Comparison of ENCODE assay signal across 1 cellular context in genomic region chr7:28410628-28411578, GRCh38.
TF ChIP-seq lines count a peak whose summit lies in the region.

No MANE protein-coding gene starts in this region.

TF ChIP-seq in HEK293, 187 proteins besides CTCF, POLR2A, EP300 and RAD21 (continued from another document):
- TF ChIP-seq ZNF639 (tag by site-specific recombination; IDR thresholded peaks at IDR 0.05) = 0 out of 2 replicates have a peak, but pooled peaks have one; percentile 34
- peak; percentile 56; the same call in 1 of the 2 replicates for TF ChIP-seq ZBTB17 (tag by site-specific recombination; IDR thresholded peaks at IDR 0.05)
- TF ChIP-seq ZNF175 (tag by site-specific recombination; IDR thresholded peaks at IDR 0.05) = no peak
- peak; percentile 84 for TF ChIP-seq ZBTB21 (tag by site-specific recombination; IDR thresholded peaks at IDR 0.05)
- peak; percentile 97 for TF ChIP-seq ZBTB48 (tag by site-specific recombination; IDR thresholded peaks at IDR 0.05)
- no peak for TF ChIP-seq SALL2 (tag by site-specific recombination; IDR thresholded peaks at IDR 0.05; ENCODE audit: borderline replicate concordance)
- peak; percentile 82 for TF ChIP-seq OSR2 (tag by site-specific recombination; IDR thresholded peaks at IDR 0.05)
- TF ChIP-seq BCL11A (tag by site-specific recombination; IDR thresholded peaks at IDR 0.05; ENCODE audit: low read depth) = no peak
- peak; percentile 83 for TF ChIP-seq KLF17 (tag by site-specific recombination; IDR thresholded peaks at IDR 0.05)
- peak; percentile 83 for TF ChIP-seq ZNF843 (tag by site-specific recombination; IDR thresholded peaks at IDR 0.05)
- no peak for TF ChIP-seq ZSCAN23 (tag by site-specific recombination; IDR thresholded peaks at IDR 0.05)
- TF ChIP-seq ZNF76 (tag by site-specific recombination; IDR thresholded peaks at IDR 0.05; ENCODE audit: borderline replicate concordance, low read depth) = no peak
- TF ChIP-seq ZNF677 (tag by site-specific recombination; IDR thresholded peaks at IDR 0.05) = no peak
- TF ChIP-seq ZNF610 (tag by site-specific recombination; IDR thresholded peaks at IDR 0.05; ENCODE audit: borderline replicate concordance) = 0 out of 2 replicates have a peak, but pooled peaks have one; percentile 25
- peak; percentile 85 for TF ChIP-seq ZIC2 (tag by site-specific recombination; IDR thresholded peaks at IDR 0.05)
- TF ChIP-seq ZSCAN16 (tag by site-specific recombination; IDR thresholded peaks at IDR 0.05) = 0 out of 2 replicates have a peak, but pooled peaks have one; percentile 25
- peak; percentile 79 for TF ChIP-seq OVOL3 (tag by site-specific recombination; IDR thresholded peaks at IDR 0.05)
- TF ChIP-seq ELK4 (IDR thresholded peaks at IDR 0.05; ENCODE audit: borderline replicate concordance, low read depth, low read length) = no peak
- no peak for TF ChIP-seq ZNF768 (tag by site-specific recombination; IDR thresholded peaks at IDR 0.05)
- no peak for TF ChIP-seq ZBTB44 (tag by site-specific recombination; IDR thresholded peaks at IDR 0.05)
- no peak for TF ChIP-seq ZNF654 (tag by site-specific recombination; IDR thresholded peaks at IDR 0.05; ENCODE audit: low read depth)
- peak; percentile 85 for TF ChIP-seq ZXDB (tag by site-specific recombination; IDR thresholded peaks at IDR 0.05)
- TF ChIP-seq ATF2 (tag by site-specific recombination; IDR thresholded peaks at IDR 0.05; ENCODE audit: low read depth) = peak; percentile 98
- peak; percentile 60 for TF ChIP-seq ZBTB20 (tag by site-specific recombination; IDR thresholded peaks at IDR 0.05)
- TF ChIP-seq ZFHX2 (tag by site-specific recombination; conservative IDR thresholded peaks at IDR 0.05) = peak; percentile 88
- TF ChIP-seq ZBTB8A (tag by site-specific recombination; IDR thresholded peaks at IDR 0.05) = peak; percentile 47
- peak; percentile 90 for TF ChIP-seq KLF9 (tag by site-specific recombination; IDR thresholded peaks at IDR 0.05; ENCODE audit: low read depth)
- TF ChIP-seq ZNF350 (tag by site-specific recombination; IDR thresholded peaks at IDR 0.05) = no peak
- TF ChIP-seq ZNF366 (tag by site-specific recombination; conservative IDR thresholded peaks at IDR 0.05) = peak; percentile 75
- peak; percentile 92 for TF ChIP-seq SP7 (tag by site-specific recombination; IDR thresholded peaks at IDR 0.05)
- TF ChIP-seq SP2 (tag by site-specific recombination; IDR thresholded peaks at IDR 0.05) = peak; percentile 57
- peak; percentile 69 for TF ChIP-seq PRDM10 (tag by site-specific recombination; IDR thresholded peaks at IDR 0.05)
- peak; percentile 95 for TF ChIP-seq ZNF629 (tag by site-specific recombination; IDR thresholded peaks at IDR 0.05)
- no peak for TF ChIP-seq ZSCAN30 (tag by site-specific recombination; IDR thresholded peaks at IDR 0.05)
- peak; percentile 81 for TF ChIP-seq MZF1 (tag by site-specific recombination; IDR thresholded peaks at IDR 0.05; ENCODE audit: borderline replicate concordance)
- TF ChIP-seq ZEB2 (tag by site-specific recombination; IDR thresholded peaks at IDR 0.05) = peak; percentile 87
- no peak for TF ChIP-seq ZNF600 (tag by site-specific recombination; IDR thresholded peaks at IDR 0.05)
- peak; percentile 49; the same call in 1 of the 2 replicates for TF ChIP-seq FEZF1 (tag by site-specific recombination; IDR thresholded peaks at IDR 0.05)
- peak; percentile 66; the same call in 1 of the 2 replicates for TF ChIP-seq WT1 (tag by site-specific recombination; IDR thresholded peaks at IDR 0.05)
